In the genomic region with DNA sequence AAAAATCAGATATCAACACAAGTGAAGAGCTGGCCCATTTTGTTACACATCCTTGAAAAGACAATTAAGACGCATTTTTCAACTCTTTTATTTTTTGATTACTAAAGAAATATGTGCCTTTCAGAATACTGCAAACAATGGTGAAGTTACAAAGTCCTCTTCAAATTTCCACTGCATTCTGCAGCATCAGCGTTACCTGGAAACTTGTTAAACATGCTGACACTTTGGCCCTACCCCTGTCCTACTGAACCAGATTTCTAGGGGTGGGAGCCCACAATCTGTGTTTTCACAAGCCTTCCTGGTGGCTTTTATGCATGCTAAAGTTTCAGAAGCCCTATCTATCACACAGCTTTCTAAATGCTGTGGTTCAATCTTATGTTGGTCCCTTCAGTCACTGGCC, we compare ENCODE assay signal across 28 cellular contexts. TPM values are rescaled to one million over a fixed set of nuclear protein-coding genes. Genes with fewer than 3 reads are reported as not detected.
"Had no signal": no experiment of that assay in that cellular context is flagged by ENCODE, and none has a peak within 500 bp of the region (broad histone marks: within the 10 kb centered on the region; RNA-seq: fewer than 3 reads in every experiment).

No MANE protein-coding gene starts in this region.

- DNase-seq: cortex of kidney; dorsolateral prefrontal cortex; effector CD8-positive, alpha-beta T cell; foreskin melanocyte; heart left ventricle; hypothalamus; islet precursor cell; mammary epithelial cell; naive thymus-derived CD8-positive, alpha-beta T cell; posterior cingulate gyrus; stimulated activated CD4-positive, alpha-beta T cell treated with anti-CD3 and anti-CD28 coated beads, Interleukin-4, amount 100 ng/mL, for 1 hour; stimulated activated CD8-positive, alpha-beta memory T cell treated with anti-CD3 and anti-CD28 coated beads, Interleukin-4, amount 100 ng/mL, for 48 hours; stimulated activated naive CD8-positive, alpha-beta T cell treated with anti-CD3 and anti-CD28 coated beads, Interleukin-15, Interleukin-2, amounts not matched to agents 100 U/mL and 50 U/mL, for 24 hours; thyroid gland; upper lobe of left lung; uterus had no signal

- H3K4me2 ChIP-seq: smooth muscle cell had no signal

- H3K4me1 ChIP-seq: right atrium auricular region, suprapubic skin, thyroid gland, uterus had no signal

- H3K4me3 ChIP-seq: dorsolateral prefrontal cortex, heart left ventricle, right atrium auricular region, smooth muscle cell, suprapubic skin, thyroid gland, upper lobe of left lung, uterus had no signal

- H3K27me3 ChIP-seq: neutrophil, right atrium auricular region, thyroid gland, upper lobe of left lung, uterus had no signal

- H3K27ac ChIP-seq: dorsolateral prefrontal cortex, heart left ventricle, neutrophil, right atrium auricular region, suprapubic skin, thyroid gland, upper lobe of left lung, uterus had no signal

- ATAC-seq: heart left ventricle; naive thymus-derived CD8-positive, alpha-beta T cell; stimulated activated effector memory CD8-positive, alpha-beta T cell treated with anti-CD3 and anti-CD28 coated beads, Interleukin-12 subunit alpha, Interleukin-12 subunit beta, amount 100 ng/mL, for 72 hours; stimulated activated naive CD8-positive, alpha-beta T cell treated with anti-CD3 and anti-CD28 coated beads, Interleukin-15, Interleukin-2, amounts not matched to agents 100 U/mL and 50 U/mL, for 24 hours had no signal

- H3K9me3 ChIP-seq: neutrophil, suprapubic skin, thyroid gland, upper lobe of left lung, uterus had no signal

- H3K36me3 ChIP-seq: heart left ventricle, neutrophil, right atrium auricular region, suprapubic skin, thyroid gland, upper lobe of left lung, uterus had no signal

RNA-seq across cellular contexts. Expression of gene CCL14, which starts 4.5 kb away (rescaled TPM):
- total RNA-seq: mammary epithelial cell; mononuclear cell; naive thymus-derived CD8-positive, alpha-beta T cell; osteocyte; smooth muscle cell had no signal
- polyA plus RNA-seq: mammary epithelial cell; naive thymus-derived CD8-positive, alpha-beta T cell; neural cell; smooth muscle cell had no signal

RNA-seq across cellular contexts. Expression of gene CCL16, which starts 9.8 kb away (rescaled TPM):
- total RNA-seq: dorsolateral prefrontal cortex; glomerular endothelial cell; mammary epithelial cell; mesenteric fat pad; mononuclear cell; naive thymus-derived CD8-positive, alpha-beta T cell; osteocyte; right atrium auricular region; smooth muscle cell; suprapubic skin had no signal
- polyA plus RNA-seq: heart left ventricle; mammary epithelial cell; naive thymus-derived CD8-positive, alpha-beta T cell; neural cell; smooth muscle cell had no signal

RNA-seq across cellular contexts. Expression of gene CCL15, which starts 10.3 kb away (rescaled TPM):
- total RNA-seq: dorsolateral prefrontal cortex; glomerular endothelial cell; heart left ventricle; lower leg skin; mammary epithelial cell; mesenteric fat pad; mononuclear cell; naive thymus-derived CD8-positive, alpha-beta T cell; osteocyte; right atrium auricular region; smooth muscle cell; suprapubic skin had no signal
- polyA plus RNA-seq: heart left ventricle; mammary epithelial cell; naive thymus-derived CD8-positive, alpha-beta T cell; neural cell; smooth muscle cell had no signal

RNA-seq across cellular contexts. Expression of gene CCL23, which starts 26.7 kb away (rescaled TPM):
- total RNA-seq: dorsolateral prefrontal cortex; glomerular endothelial cell; mammary epithelial cell; mononuclear cell; naive thymus-derived CD8-positive, alpha-beta T cell; osteocyte; right atrium auricular region; smooth muscle cell had no signal
- polyA plus RNA-seq: mammary epithelial cell; naive thymus-derived CD8-positive, alpha-beta T cell; neural cell; smooth muscle cell had no signal

RNA-seq across cellular contexts. Expression of gene LYZL6, which starts 47.6 kb away (rescaled TPM):
- total RNA-seq: dorsolateral prefrontal cortex; glomerular endothelial cell; heart left ventricle; lower leg skin; mammary epithelial cell; mesenteric fat pad; mononuclear cell; naive thymus-derived CD8-positive, alpha-beta T cell; osteocyte; right atrium auricular region; smooth muscle cell; suprapubic skin; thyroid gland; upper lobe of left lung; uterus had no signal
- polyA plus RNA-seq: esophagus; heart left ventricle; mammary epithelial cell; naive thymus-derived CD8-positive, alpha-beta T cell; neural cell; smooth muscle cell had no signal
